Comparison of ENCODE assay signal across 8 cellular contexts in genomic region chr3:37861540-37862051, GRCh38. TPM values are rescaled to one million over a fixed set of nuclear protein-coding genes. Genes with fewer than 3 reads are reported as not detected.
DNase-seq lines count a peak whose midpoint lies in the region; ATAC-seq, FAIRE-seq and TF ChIP-seq lines count a peak whose summit lies in the region.

Gene CTDSPL, plus strand, starts transcription at chr3:37861880. Its CDS starts 320 bp downstream, at chr3:37862200.

- no peaks in the 10 kb centered on the region for H3K9me3 ChIP-seq in SK-N-MC (ENCODE audit: low read depth, low read length)

- peak within 1 kb of the TSS; percentile 45 for H3K9ac ChIP-seq in SK-N-MC (ENCODE audit: insufficient read length)

- FAIRE-seq in GM12892 (lab: Jason Lieb, UNC), result no peak

- H3K27ac ChIP-seq in SK-N-MC, result no peak within 1 kb of the TSS

- ATAC-seq in stimulated activated naive CD8-positive, alpha-beta T cell treated with anti-CD3 and anti-CD28 coated beads, Interleukin-15, Interleukin-2, amounts not matched to agents 100 U/mL and 50 U/mL, for 24 hours, result no peak

- H3K36me3 ChIP-seq in SK-N-MC (ENCODE audit: insufficient read depth, low read length), result no peaks in the 10 kb centered on the region

- peak; percentile 8 for DNase-seq in activated naive CD4-positive, alpha-beta T cell treated with Interleukin-2 at 50 U/mL for 16 hours
- no peak for DNase-seq in activated naive CD4-positive, alpha-beta T cell (lab: John Stamatoyannopoulos, UW)
- no peak for DNase-seq in SK-N-MC (ENCODE audit: low read depth, low spot score)
- peak in 1 of 2 donors; percentile 51 for DNase-seq in dermis microvascular lymphatic vessel endothelial cell (ENCODE audit: low read depth in 2 of 2)
- peak; percentile 85 for DNase-seq in left kidney (ENCODE audit: low read depth, low spot score)
- peak; percentile 22 for DNase-seq in stimulated activated naive CD8-positive, alpha-beta T cell treated with anti-CD3 and anti-CD28 coated beads, Interleukin-15, Interleukin-2, amounts not matched to agents 100 U/mL and 50 U/mL, for 24 hours
- DNase-seq in effector CD8-positive, alpha-beta T cell (lab: John Stamatoyannopoulos, UW), result no peak
- DNase-seq in GM12892 (ENCODE audit: insufficient read length), result no peak

- H3K4me3 ChIP-seq in SK-N-MC, result peak within 1 kb of the TSS; percentile 80

- no peak for TF ChIP-seq POLR2A in GM12892 (IDR thresholded peaks at IDR 0.05; ENCODE audit: low read depth, low read length)

RNA-seq across cellular contexts. Expression of gene CTDSPL, which starts in this region (rescaled TPM):
- 102 and 134 TPM in 2 replicates for total RNA-seq in dermis microvascular lymphatic vessel endothelial cell
- 0.15 TPM for polyA plus RNA-seq in GM12892 (2012; ENCODE audit: missing spikeins)

Comparison
In these comparisons a context has a peak if more than half of its experiments do, and no peak if none do; other contexts are left out.
1. DNase-seq: peak in activated naive CD4-positive, alpha-beta T cell treated with Interleukin-2 at 50 U/mL for 16 hours (single experiment), left kidney (single experiment) and stimulated activated naive CD8-positive, alpha-beta T cell treated with anti-CD3 and anti-CD28 coated beads, Interleukin-15, Interleukin-2, amounts not matched to agents 100 U/mL and 50 U/mL, for 24 hours (single experiment); none in activated naive CD4-positive, alpha-beta T cell (0 of 4), SK-N-MC (single experiment), effector CD8-positive, alpha-beta T cell (single experiment) and GM12892 (single experiment).